In the genomic region with DNA sequence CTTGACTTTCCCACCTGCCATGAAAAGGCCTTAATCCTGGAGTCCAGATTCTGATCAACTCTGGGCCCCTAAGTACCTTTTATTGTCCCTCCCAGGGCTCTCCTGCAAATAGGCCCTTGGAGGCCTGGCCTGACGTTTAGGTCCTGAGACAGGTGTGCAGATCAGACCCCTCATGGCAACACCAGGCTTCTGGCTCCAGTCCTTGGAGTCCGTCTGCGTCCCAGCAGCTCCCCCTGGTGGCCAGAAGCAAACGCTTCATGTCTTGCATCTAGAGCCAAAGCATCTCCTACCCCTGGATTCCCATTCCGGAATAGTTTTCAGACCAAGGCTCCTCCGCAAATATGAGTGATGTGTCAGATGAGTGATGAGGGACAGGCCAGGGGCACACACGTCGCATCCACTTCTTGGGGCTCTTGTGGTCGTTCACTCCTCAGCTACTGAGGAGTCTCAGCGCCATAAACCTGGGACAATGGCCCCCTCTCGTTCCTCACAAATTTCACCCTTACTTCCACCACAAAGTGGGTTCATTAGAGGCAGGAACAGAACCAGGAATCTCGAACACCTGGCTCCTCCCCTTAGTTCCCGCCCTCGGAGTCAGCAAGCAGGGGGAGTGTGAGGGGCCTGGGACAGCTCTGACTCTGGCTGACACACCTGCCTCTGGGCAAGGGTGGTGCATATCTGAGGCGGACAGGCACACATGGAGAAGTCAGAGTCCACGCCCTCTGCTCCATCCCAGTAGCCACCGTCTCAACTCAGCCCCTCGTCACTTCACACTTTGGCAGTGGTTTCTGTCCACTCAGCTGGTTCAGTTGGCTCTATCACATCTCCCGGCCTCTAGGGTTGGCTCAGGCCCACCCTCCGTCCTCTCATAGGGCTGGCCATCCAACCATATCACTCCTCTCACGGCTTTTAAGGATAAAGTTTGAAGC, we compare ENCODE assay signal across 8 cellular contexts.
DNase-seq lines count a peak whose midpoint lies in the region; ATAC-seq and TF ChIP-seq lines count a peak whose summit lies in the region.

No MANE protein-coding gene starts in this region.

- intact Hi-C loops in CD4-positive, alpha-beta memory T cell (cut with micrococcal nuclease) = loop anchor here (1.0 kb wide), 5 partner anchors 205 to 515 kb away; a partner anchor contains a TSS
- intact Hi-C loops in breast epithelium (cut with DNase I; ENCODE audit: low total_unique reads) = no loop called here

- peak; percentile 67 to 75 (median 70) for DNase-seq in CD4-positive, alpha-beta memory T cell
- DNase-seq in NCI-H2196 (lab: John Stamatoyannopoulos, UW; ENCODE audit: unreplicated experiment) (peak; percentile 84), WTC11 (ENCODE audit: low spot score) (peak; percentile 93), breast epithelium (ENCODE audit: low spot score in 2 of 2) (peak; percentile 65 to 80), iris pigment epithelial cell (ENCODE audit: low read depth) (peak; percentile 65)
- peak; percentile 55 to 74 for DNase-seq in stimulated activated CD4-positive, alpha-beta T cell treated with anti-CD3 and anti-CD28 coated beads, Interleukin-15, amount 100 ng/mL, for 1 hour (ENCODE audit: low read depth in 1 of 2, low spot score in 1 of 2)

- H3K27me3 ChIP-seq in CD4-positive, alpha-beta memory T cell (ENCODE audit: insufficient read depth, low read length) = no peaks in the 10 kb centered on the region
- H3K27me3 ChIP-seq in breast epithelium = no peaks in the 10 kb centered on the region

- H3K4me1 Mint-ChIP-seq in CD4-positive, alpha-beta memory T cell = peaks cover 0 to 3% (median 0%) of the 10 kb centered on the region in 4 donors
- peaks cover 51% of the 10 kb centered on the region for H3K4me1 Mint-ChIP-seq in WTC11

- TF ChIP-seq CTCF in WTC11 (IDR thresholded peaks at IDR 0.05) (peak; percentile 93), breast epithelium (IDR thresholded peaks at IDR 0.05) (peak; percentile 84 to 85 (median 84))

- H3K4me3 Mint-ChIP-seq in CD4-positive, alpha-beta memory T cell = no peak overlapping the region
- H3K4me3 Mint-ChIP-seq in WTC11 = no peak overlapping the region

- CTCF ChIA-PET in CD4-positive, alpha-beta memory T cell (lab: Charles Lee; ENCODE audit: partially characterized antibody) = interaction anchor here (0.8 to 12.7 kb wide), 17 partner anchors 9 to 521 kb away, joined by 3 to 313 read pairs (median 5); no protein-coding TSS in a partner anchor
- CTCF ChIA-PET in WTC11 (lab: Charles Lee) = interaction anchor here (0.6 to 4.3 kb wide), 31 partner anchors 10 to 1162 kb away, joined by 3 to 35 read pairs (median 4); no protein-coding TSS in a partner anchor

- POLR2A ChIA-PET in CD4-positive, alpha-beta memory T cell (lab: Charles Lee; ENCODE audit: partially characterized antibody) = no interaction called here
- POLR2A ChIA-PET in WTC11 (lab: Charles Lee) = interaction anchor here (0.6 kb wide), 1 partner anchor 151 kb away, joined by 4 read pairs; no protein-coding TSS in a partner anchor

- no peaks in the 10 kb centered on the region for H3K4me1 ChIP-seq in CD4-positive, alpha-beta memory T cell (ENCODE audit: insufficient read depth, low read length)
- H3K4me1 ChIP-seq in breast epithelium = no peaks in the 10 kb centered on the region

- H3K4me3 ChIP-seq in CD4-positive, alpha-beta memory T cell (ENCODE audit: low read length in 2 of 2) = no peak overlapping the region
- H3K4me3 ChIP-seq in breast epithelium = no peak overlapping the region

- TF ChIP-seq POLR2A in breast epithelium (IDR thresholded peaks at IDR 0.05) = no peak

- H3K27me3 Mint-ChIP-seq in CD4-positive, alpha-beta memory T cell = no peaks in the 10 kb centered on the region
- H3K27me3 Mint-ChIP-seq in WTC11 (ENCODE audit: low read depth) = no peaks in the 10 kb centered on the region

- peaks cover 4 to 10% of the 10 kb centered on the region in 2 donors for H3K36me3 Mint-ChIP-seq in CD4-positive, alpha-beta memory T cell
- H3K36me3 Mint-ChIP-seq in WTC11 = no peaks in the 10 kb centered on the region

- ATAC-seq in HG02610 (IDR thresholded peaks at IDR 0.05; ENCODE audit: unreplicated experiment) (peak; percentile 53), WTC11 (peak; percentile 71), HG02840 (IDR thresholded peaks at IDR 0.05; ENCODE audit: low FRiP score, unreplicated experiment) (no peak)

- peaks cover 0 to 2% (median 0%) of the 10 kb centered on the region in 8 donors for H3K9me3 Mint-ChIP-seq in CD4-positive, alpha-beta memory T cell
- H3K9me3 Mint-ChIP-seq in WTC11 = no peaks in the 10 kb centered on the region

- no peaks in the 10 kb centered on the region for H3K9me3 ChIP-seq in CD4-positive, alpha-beta memory T cell (ENCODE audit: control insufficient read depth in 1 of 2, low read length in 2 of 2)
- no peaks in the 10 kb centered on the region for H3K9me3 ChIP-seq in breast epithelium

- H3K27ac ChIP-seq in CD4-positive, alpha-beta memory T cell (ENCODE audit: low read depth, low read length) = no peak overlapping the region
- H3K27ac ChIP-seq in breast epithelium = no peak overlapping the region

- no peaks in the 10 kb centered on the region for H3K36me3 ChIP-seq in CD4-positive, alpha-beta memory T cell (ENCODE audit: insufficient read depth, low read length)
- H3K36me3 ChIP-seq in breast epithelium = no peaks in the 10 kb centered on the region

- H3K27ac Mint-ChIP-seq in CD4-positive, alpha-beta memory T cell = peak overlapping the region in 1 of 7 donors; percentile 35
- H3K27ac Mint-ChIP-seq in WTC11 = 0 out of 2 replicates have a peak overlapping the region, but pooled peaks have one; percentile 7

TF ChIP-seq in WTC11, 78 proteins besides CTCF, POLR2A, EP300 and RAD21:
- peak; percentile 49; the same call in 1 of the 2 replicates for TF ChIP-seq FOXK1 (CRISPR knock-in tag; IDR thresholded peaks at IDR 0.05)
- TF ChIP-seq, protein P1, sequence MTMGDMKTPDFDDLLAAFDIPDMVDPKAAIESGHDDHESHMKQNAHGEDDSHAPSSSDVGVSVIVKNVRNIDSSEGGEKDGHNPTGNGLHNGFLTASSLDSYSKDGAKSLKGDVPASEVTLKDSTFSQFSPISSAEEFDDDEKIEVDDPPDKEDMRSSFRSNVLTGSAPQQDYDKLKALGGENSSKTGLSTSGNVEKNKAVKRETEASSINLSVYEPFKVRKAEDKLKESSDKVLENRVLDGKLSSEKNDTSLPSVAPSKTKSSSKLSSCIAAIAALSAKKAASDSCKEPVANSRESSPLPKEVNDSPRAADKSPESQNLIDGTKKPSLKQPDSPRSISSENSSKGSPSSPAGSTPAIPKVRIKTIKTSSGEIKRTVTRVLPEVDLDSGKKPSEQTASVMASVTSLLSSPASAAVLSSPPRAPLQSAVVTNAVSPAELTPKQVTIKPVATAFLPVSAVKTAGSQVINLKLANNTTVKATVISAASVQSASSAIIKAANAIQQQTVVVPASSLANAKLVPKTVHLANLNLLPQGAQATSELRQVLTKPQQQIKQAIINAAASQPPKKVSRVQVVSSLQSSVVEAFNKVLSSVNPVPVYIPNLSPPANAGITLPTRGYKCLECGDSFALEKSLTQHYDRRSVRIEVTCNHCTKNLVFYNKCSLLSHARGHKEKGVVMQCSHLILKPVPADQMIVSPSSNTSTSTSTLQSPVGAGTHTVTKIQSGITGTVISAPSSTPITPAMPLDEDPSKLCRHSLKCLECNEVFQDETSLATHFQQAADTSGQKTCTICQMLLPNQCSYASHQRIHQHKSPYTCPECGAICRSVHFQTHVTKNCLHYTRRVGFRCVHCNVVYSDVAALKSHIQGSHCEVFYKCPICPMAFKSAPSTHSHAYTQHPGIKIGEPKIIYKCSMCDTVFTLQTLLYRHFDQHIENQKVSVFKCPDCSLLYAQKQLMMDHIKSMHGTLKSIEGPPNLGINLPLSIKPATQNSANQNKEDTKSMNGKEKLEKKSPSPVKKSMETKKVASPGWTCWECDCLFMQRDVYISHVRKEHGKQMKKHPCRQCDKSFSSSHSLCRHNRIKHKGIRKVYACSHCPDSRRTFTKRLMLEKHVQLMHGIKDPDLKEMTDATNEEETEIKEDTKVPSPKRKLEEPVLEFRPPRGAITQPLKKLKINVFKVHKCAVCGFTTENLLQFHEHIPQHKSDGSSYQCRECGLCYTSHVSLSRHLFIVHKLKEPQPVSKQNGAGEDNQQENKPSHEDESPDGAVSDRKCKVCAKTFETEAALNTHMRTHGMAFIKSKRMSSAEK (CRISPR knock-in tag; IDR thresholded peaks at IDR 0.05; ENCODE audit: borderline replicate concordance) = no peak
TF ChIP-seq in WTC11: peak in this region for 1.
